ENCODE assay signal across 1 cellular context in the genomic region with DNA sequence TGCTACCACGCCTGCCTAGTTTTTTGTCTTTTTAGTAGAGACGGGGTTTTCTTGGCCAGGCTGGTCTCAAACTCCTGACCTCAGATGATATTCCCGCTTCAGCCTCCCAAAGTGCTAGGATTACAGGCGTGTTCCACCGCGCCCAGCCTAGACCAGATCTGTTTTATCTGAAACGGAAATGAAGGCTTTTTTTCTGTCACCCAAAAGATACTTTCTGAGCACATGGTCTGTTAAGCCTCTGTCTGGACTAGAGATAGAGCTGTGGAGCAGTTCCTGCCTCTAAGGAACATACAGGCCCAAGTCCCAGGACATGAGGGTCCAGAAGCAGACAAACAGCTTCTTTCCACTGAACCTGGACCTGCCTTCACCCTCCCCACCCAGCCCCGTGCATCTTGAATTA.
TF ChIP-seq lines count a peak whose summit lies in the region.

No MANE protein-coding gene starts in this region.

TF ChIP-seq in GM23338, 12 proteins besides CTCF, POLR2A, EP300 and RAD21 (continued from another document):
- TF ChIP-seq ZNF462 (CRISPR knock-in tag; IDR thresholded peaks at IDR 0.05) (no peak), STAT1 (IDR thresholded peaks at IDR 0.05; ENCODE audit: unreplicated experiment) (no peak), ZNF114 (CRISPR knock-in tag; IDR thresholded peaks at IDR 0.05) (no peak)
- TF ChIP-seq, protein P1, sequence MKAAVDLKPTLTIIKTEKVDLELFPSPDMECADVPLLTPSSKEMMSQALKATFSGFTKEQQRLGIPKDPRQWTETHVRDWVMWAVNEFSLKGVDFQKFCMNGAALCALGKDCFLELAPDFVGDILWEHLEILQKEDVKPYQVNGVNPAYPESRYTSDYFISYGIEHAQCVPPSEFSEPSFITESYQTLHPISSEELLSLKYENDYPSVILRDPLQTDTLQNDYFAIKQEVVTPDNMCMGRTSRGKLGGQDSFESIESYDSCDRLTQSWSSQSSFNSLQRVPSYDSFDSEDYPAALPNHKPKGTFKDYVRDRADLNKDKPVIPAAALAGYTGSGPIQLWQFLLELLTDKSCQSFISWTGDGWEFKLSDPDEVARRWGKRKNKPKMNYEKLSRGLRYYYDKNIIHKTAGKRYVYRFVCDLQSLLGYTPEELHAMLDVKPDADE (IDR thresholded peaks at IDR 0.05): no peak
